1 cellular context compared by ENCODE assay signal in the genomic region with DNA sequence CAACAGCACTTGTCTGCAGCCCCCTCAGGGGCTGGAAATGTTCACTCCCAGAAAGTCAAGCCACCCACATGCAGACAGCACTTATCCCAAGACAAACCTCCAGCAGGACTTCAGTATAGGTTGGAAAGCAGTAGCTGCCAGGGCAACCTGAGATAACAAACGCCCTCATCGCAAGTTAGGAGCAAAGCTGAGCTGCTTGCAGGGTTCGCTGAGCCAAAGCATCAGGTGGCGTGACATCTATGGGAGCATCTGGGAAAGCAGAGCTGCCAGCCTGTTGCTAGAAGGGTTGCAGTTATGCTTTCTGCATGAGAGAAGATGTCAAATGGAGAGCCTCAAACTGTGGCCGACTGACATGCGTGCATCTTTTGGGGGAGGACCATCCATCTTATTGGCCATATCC.
TF ChIP-seq lines count a peak whose summit lies in the region.

No MANE protein-coding gene starts in this region.

TF ChIP-seq in GM12878, 131 proteins besides CTCF, POLR2A, EP300 and RAD21:
- TF ChIP-seq MAX (IDR thresholded peaks at IDR 0.05; ENCODE audit: low read depth, low read length) (no peak), BCL3 (IDR thresholded peaks at IDR 0.05; ENCODE audit: borderline replicate concordance, insufficient read depth, low read depth, low read length, poor library complexity, severe bottlenecking) (peak; percentile 48)
- TF ChIP-seq, protein P1, sequence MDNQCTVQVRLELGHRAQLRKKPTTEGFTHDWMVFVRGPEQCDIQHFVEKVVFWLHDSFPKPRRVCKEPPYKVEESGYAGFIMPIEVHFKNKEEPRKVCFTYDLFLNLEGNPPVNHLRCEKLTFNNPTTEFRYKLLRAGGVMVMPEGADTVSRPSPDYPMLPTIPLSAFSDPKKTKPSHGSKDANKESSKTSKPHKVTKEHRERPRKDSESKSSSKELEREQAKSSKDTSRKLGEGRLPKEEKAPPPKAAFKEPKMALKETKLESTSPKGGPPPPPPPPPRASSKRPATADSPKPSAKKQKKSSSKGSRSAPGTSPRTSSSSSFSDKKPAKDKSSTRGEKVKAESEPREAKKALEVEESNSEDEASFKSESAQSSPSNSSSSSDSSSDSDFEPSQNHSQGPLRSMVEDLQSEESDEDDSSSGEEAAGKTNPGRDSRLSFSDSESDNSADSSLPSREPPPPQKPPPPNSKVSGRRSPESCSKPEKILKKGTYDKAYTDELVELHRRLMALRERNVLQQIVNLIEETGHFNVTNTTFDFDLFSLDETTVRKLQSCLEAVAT (IDR thresholded peaks at IDR 0.05) = no peak
